Comparison of ENCODE assay signal across 31 cellular contexts in genomic region chr2:69459936-69460335, GRCh38.
"Had no signal": no experiment of that assay in that cellular context is flagged by ENCODE, and none has a peak within 500 bp of the region (broad histone marks: within the 10 kb centered on the region; RNA-seq: fewer than 3 reads in every experiment).

No MANE protein-coding gene starts in this region.

- H3K4me1 Mint-ChIP-seq: activated T-helper 17 cell treated with anti-CD3 and anti-CD28 coated beads, Interleukin-2, amount 50 U/mL, for 72 hours; neural progenitor cell had no signal

- H3K9me3 Mint-ChIP-seq: activated CD8-positive, alpha-beta T cell treated with anti-CD3 and anti-CD28 coated beads for 36 hours; activated naive CD4-positive, alpha-beta T cell treated with anti-CD3 and anti-CD28 coated beads, Interleukin-2, amount 50 U/mL, for 72 hours; activated T-cell treated with anti-CD3 and anti-CD28 coated beads, Interleukin-2, amount 50 U/mL, for 4 hours; activated T-helper 17 cell treated with anti-CD3 and anti-CD28 coated beads, Interleukin-2, amount 50 U/mL, for 72 hours; effector memory CD8-positive, alpha-beta T cell; neural progenitor cell had no signal

- H3K27me3 Mint-ChIP-seq: activated CD8-positive, alpha-beta T cell treated with anti-CD3 and anti-CD28 coated beads for 36 hours; activated T-helper 17 cell treated with anti-CD3 and anti-CD28 coated beads, Interleukin-2, amount 50 U/mL, for 72 hours; effector memory CD8-positive, alpha-beta T cell; T-helper 17 cell had no signal

- DNase-seq: activated CD4-positive, alpha-beta T cell treated with anti-CD3 and anti-CD28 coated beads, Interleukin-2, amount 50 U/mL, for 1 hour; activated CD4-positive, CD25-positive, alpha-beta regulatory T cell treated with anti-CD3 and anti-CD28 coated beads, Interleukin-2, amount 50 U/mL, for 72 hours; activated CD8-positive, alpha-beta T cell treated with anti-CD3 and anti-CD28 coated beads for 36 hours; activated gamma-delta T cell treated with Interleukin-2 at 50 U/mL for 16 hours; activated T-cell treated with anti-CD3 and anti-CD28 coated beads, Interleukin-2, amount 50 U/mL, for 4 hours; adrenal gland; aorta; brain microvascular endothelial cell; cortex of kidney; effector memory CD8-positive, alpha-beta T cell; erythroblast; gastrocnemius medialis; glutamatergic neuron; left lung; lower lobe of right lung; mesenchymal stem cell; occipital lobe; posterior cingulate gyrus; right lobe of liver; stimulated activated CD4-positive, alpha-beta T cell treated with anti-CD3 and anti-CD28 coated beads, Interleukin-12 subunit alpha, Interleukin-12 subunit beta, amount 100 ng/mL, for 4 hours; stimulated activated CD4-positive, alpha-beta T cell treated with anti-CD3 and anti-CD28 coated beads, Interleukin-4, amount 100 ng/mL, for 1 hour; stimulated activated naive CD8-positive, alpha-beta T cell treated with anti-CD3 and anti-CD28 coated beads, Interleukin-15, Interleukin-2, amounts not matched to agents 100 U/mL and 50 U/mL, for 24 hours; substantia nigra; T-helper 17 cell; T1000; upper lobe of left lung had no signal

- H3K4me1 ChIP-seq: adrenal gland, gastrocnemius medialis, left lung, neural progenitor cell, right lobe of liver, upper lobe of left lung, vagina had no signal

- H3K4me3 ChIP-seq: adrenal gland, gastrocnemius medialis, left lung, lower lobe of right lung, neural progenitor cell, right lobe of liver, skin epidermis, upper lobe of left lung, vagina had no signal

- H3K27me3 ChIP-seq: adrenal gland, brain microvascular endothelial cell, gastrocnemius medialis, left lung, neural progenitor cell, right lobe of liver, upper lobe of left lung, vagina had no signal

- H3K36me3 ChIP-seq: adrenal gland, lower lobe of right lung, neural progenitor cell, right lobe of liver, upper lobe of left lung, vagina had no signal

- ATAC-seq: activated CD8-positive, alpha-beta T cell treated with anti-CD3 and anti-CD28 coated beads for 36 hours; activated naive CD4-positive, alpha-beta T cell treated with anti-CD3 and anti-CD28 coated beads, Interleukin-2, amount 50 U/mL, for 72 hours; activated T-cell treated with anti-CD3 and anti-CD28 coated beads, Interleukin-2, amount 50 U/mL, for 4 hours; activated T-helper 17 cell treated with anti-CD3 and anti-CD28 coated beads, Interleukin-2, amount 50 U/mL, for 72 hours; effector memory CD8-positive, alpha-beta T cell; gastrocnemius medialis; left lung; lower lobe of right lung; right lobe of liver; stimulated activated naive CD8-positive, alpha-beta T cell treated with anti-CD3 and anti-CD28 coated beads, Interleukin-15, Interleukin-2, amounts not matched to agents 100 U/mL and 50 U/mL, for 24 hours; T-helper 17 cell had no signal

- H3K27ac Mint-ChIP-seq: activated CD8-positive, alpha-beta T cell treated with anti-CD3 and anti-CD28 coated beads for 36 hours; activated naive CD4-positive, alpha-beta T cell treated with anti-CD3 and anti-CD28 coated beads, Interleukin-2, amount 50 U/mL, for 72 hours; activated T-helper 17 cell treated with anti-CD3 and anti-CD28 coated beads, Interleukin-2, amount 50 U/mL, for 72 hours; effector memory CD8-positive, alpha-beta T cell; neural progenitor cell; T-helper 17 cell had no signal

- H3K27ac ChIP-seq: adrenal gland, brain microvascular endothelial cell, gastrocnemius medialis, left lung, lower lobe of right lung, neural progenitor cell, right lobe of liver, skin epidermis, upper lobe of left lung, vagina had no signal

- H3K9me3 ChIP-seq: adrenal gland, gastrocnemius medialis, left lung, lower lobe of right lung, right lobe of liver, upper lobe of left lung, vagina had no signal

- H3K4me3 Mint-ChIP-seq: activated CD8-positive, alpha-beta T cell treated with anti-CD3 and anti-CD28 coated beads for 36 hours; activated T-cell treated with anti-CD3 and anti-CD28 coated beads, Interleukin-2, amount 50 U/mL, for 4 hours; activated T-helper 17 cell treated with anti-CD3 and anti-CD28 coated beads, Interleukin-2, amount 50 U/mL, for 72 hours; effector memory CD8-positive, alpha-beta T cell; neural progenitor cell; T-helper 17 cell had no signal
